In the genomic region with DNA sequence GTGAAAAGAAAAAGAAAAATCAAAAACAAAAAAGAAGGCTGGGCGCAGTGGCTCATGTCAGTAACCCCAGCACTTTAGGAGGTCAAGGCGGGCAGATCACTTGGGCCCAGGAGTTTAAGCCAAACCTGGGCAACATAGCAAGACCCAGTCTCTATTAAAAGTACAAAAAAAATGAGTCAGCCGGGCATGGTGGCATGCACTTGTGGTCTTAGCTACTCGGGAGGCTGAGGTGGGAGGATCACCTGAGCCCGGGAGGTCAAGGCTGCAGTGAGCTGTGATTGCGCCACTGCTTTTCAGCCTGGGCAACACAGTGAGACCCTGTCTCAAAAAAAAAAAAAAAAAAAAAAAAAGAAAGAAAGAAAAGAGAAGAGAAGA, we compare ENCODE assay signal across 2 cellular contexts.
A peak's percentile ranks its signal among the peaks of the same experiment; 100 is the strongest.
TF ChIP-seq lines count a peak whose summit lies in the region.

No MANE protein-coding gene starts in this region.

TF ChIP-seq in WTC11, 78 proteins besides CTCF, POLR2A, EP300 and RAD21:
- TF ChIP-seq ZNF121 (CRISPR knock-in tag; IDR thresholded peaks at IDR 0.05): peak; percentile 60; the same call in 1 of the 2 replicates
TF ChIP-seq in WTC11: peak in this region for 1; not testable (repeated sequence) for 77.

TF ChIP-seq in HepG2, 621 proteins besides CTCF, POLR2A, EP300 and RAD21:
- TF ChIP-seq ZNF121 (CRISPR knock-in tag; IDR thresholded peaks at IDR 0.05): peak; percentile 97
- TF ChIP-seq ZNF460 (CRISPR knock-in tag; IDR thresholded peaks at IDR 0.05; ENCODE audit: borderline replicate concordance): 0 out of 2 replicates have a peak, but pooled peaks have one; percentile 52
- peak; percentile 84 for TF ChIP-seq ZNF770 (CRISPR knock-in tag; IDR thresholded peaks at IDR 0.05)
TF ChIP-seq in HepG2: peak in this region for 3; not testable (repeated sequence) for 618.
